In genomic region chr11:110430267-110431211, GRCh38 we compare ENCODE assay signal across 8 cellular contexts.
DNase-seq lines count a peak whose midpoint lies in the region; ATAC-seq lines count a peak whose summit lies in the region.

No MANE protein-coding gene starts in this region.

- no peaks in the 10 kb centered on the region for H3K27me3 ChIP-seq in layer of hippocampus (ENCODE audit: control insufficient read depth, insufficient read depth, low read length)

- H3K27me3 Mint-ChIP-seq in T-helper 1 cell treated with Interleukin-12 subunit alpha and Interleukin-12 subunit beta and Interleukin-4 antibody, amounts not matched to agents 30 μg/mL and 1 μg/mL, for 36 hours (ENCODE audit: low read depth): no peaks in the 10 kb centered on the region
- H3K27me3 Mint-ChIP-seq in stimulated activated memory B cell treated with anti-CD40 and anti-IgM and Interleukin-4, amounts not matched to agents 10 μg/mL and 1 μg/mL and 100 μg/mL, for 72 hours: no peaks in the 10 kb centered on the region

- H3K36me3 Mint-ChIP-seq in T-helper 1 cell treated with Interleukin-12 subunit alpha and Interleukin-12 subunit beta and Interleukin-4 antibody, amounts not matched to agents 30 μg/mL and 1 μg/mL, for 36 hours (ENCODE audit: low read depth): peaks cover 4% of the 10 kb centered on the region
- H3K36me3 Mint-ChIP-seq in stimulated activated memory B cell treated with anti-CD40 and anti-IgM and Interleukin-4, amounts not matched to agents 10 μg/mL and 1 μg/mL and 100 μg/mL, for 72 hours: no peaks in the 10 kb centered on the region

- ATAC-seq in GM19452 (IDR thresholded peaks at IDR 0.05; ENCODE audit: unreplicated experiment) (peak; percentile 41), HG03558 (IDR thresholded peaks at IDR 0.05; ENCODE audit: extremely low read depth, unreplicated experiment) (peak; percentile 14)
- ATAC-seq in stimulated activated memory B cell treated with anti-CD40 and anti-IgM and Interleukin-4, amounts not matched to agents 10 μg/mL and 1 μg/mL and 100 μg/mL, for 72 hours: peak; percentile 70

- DNase-seq in COLO668 (lab: John Stamatoyannopoulos, UW; ENCODE audit: unreplicated experiment): peak; percentile 70
- peak; percentile 37 for DNase-seq in cerebellar cortex (ENCODE audit: low spot score)
- no peak for DNase-seq in stimulated activated CD4-positive, alpha-beta T cell treated with anti-CD3 and anti-CD28 coated beads, Interleukin-15, amount 100 ng/mL, for 24 hours

- no peaks in the 10 kb centered on the region for H3K9me3 Mint-ChIP-seq in T-helper 1 cell treated with Interleukin-12 subunit alpha and Interleukin-12 subunit beta and Interleukin-4 antibody, amounts not matched to agents 30 μg/mL and 1 μg/mL, for 36 hours
- no peaks in the 10 kb centered on the region for H3K9me3 Mint-ChIP-seq in stimulated activated memory B cell treated with anti-CD40 and anti-IgM and Interleukin-4, amounts not matched to agents 10 μg/mL and 1 μg/mL and 100 μg/mL, for 72 hours

- peak overlapping the region; percentile 77 for H3K27ac ChIP-seq in layer of hippocampus (ENCODE audit: low read depth, low read length)

- peak overlapping the region; percentile 93 for H3K27ac Mint-ChIP-seq in T-helper 1 cell treated with Interleukin-12 subunit alpha and Interleukin-12 subunit beta and Interleukin-4 antibody, amounts not matched to agents 30 μg/mL and 1 μg/mL, for 36 hours
- H3K27ac Mint-ChIP-seq in stimulated activated memory B cell treated with anti-CD40 and anti-IgM and Interleukin-4, amounts not matched to agents 10 μg/mL and 1 μg/mL and 100 μg/mL, for 72 hours: peak overlapping the region; percentile 97

- H3K4me1 Mint-ChIP-seq in T-helper 1 cell treated with Interleukin-12 subunit alpha and Interleukin-12 subunit beta and Interleukin-4 antibody, amounts not matched to agents 30 μg/mL and 1 μg/mL, for 36 hours (ENCODE audit: low read depth): peaks cover 45% of the 10 kb centered on the region
- peaks cover 39% of the 10 kb centered on the region for H3K4me1 Mint-ChIP-seq in stimulated activated memory B cell treated with anti-CD40 and anti-IgM and Interleukin-4, amounts not matched to agents 10 μg/mL and 1 μg/mL and 100 μg/mL, for 72 hours

- H3K4me3 Mint-ChIP-seq in T-helper 1 cell treated with Interleukin-12 subunit alpha and Interleukin-12 subunit beta and Interleukin-4 antibody, amounts not matched to agents 30 μg/mL and 1 μg/mL, for 36 hours: peak overlapping the region; percentile 98
- H3K4me3 Mint-ChIP-seq in stimulated activated memory B cell treated with anti-CD40 and anti-IgM and Interleukin-4, amounts not matched to agents 10 μg/mL and 1 μg/mL and 100 μg/mL, for 72 hours: peak overlapping the region; percentile 97

Comparison
In these comparisons a context has a peak if more than half of its experiments do, and no peak if none do; other contexts are left out.
1. ATAC-seq: peak in every context shown above with its lines; median percentile 70 in stimulated activated memory B cell treated with anti-CD40 and anti-IgM and Interleukin-4, amounts not matched to agents 10 μg/mL and 1 μg/mL and 100 μg/mL, for 72 hours; 41 in GM19452; 14 in HG03558.